ENCODE assay signal across 1 cellular context in the genomic region with DNA sequence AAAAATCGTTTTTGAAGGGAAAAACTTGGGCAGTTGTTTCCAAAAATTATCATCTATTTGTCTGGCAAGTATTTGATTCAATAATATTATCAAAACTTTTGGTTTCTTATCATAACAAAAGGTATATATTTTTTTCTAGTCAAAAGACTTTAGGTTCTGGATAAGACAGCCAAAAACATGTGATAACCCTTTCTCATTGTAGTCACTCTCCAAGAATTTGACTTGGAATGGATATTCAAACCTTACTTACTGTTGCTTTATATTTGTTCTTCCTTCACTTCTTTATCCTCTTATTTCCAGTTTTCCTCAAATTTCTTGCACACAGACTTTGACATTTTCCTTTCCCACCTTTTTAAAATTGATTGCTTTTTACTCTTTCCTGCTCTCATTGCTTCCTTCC.
TF ChIP-seq lines count a peak whose summit lies in the region.

No MANE protein-coding gene starts in this region.

TF ChIP-seq in H1, 55 proteins besides CTCF, POLR2A, EP300 and RAD21:
- no peak for TF ChIP-seq KDM4A (IDR thresholded peaks at IDR 0.05; ENCODE audit: low read depth, low read length, severe bottlenecking)
- TF ChIP-seq, protein P1, sequence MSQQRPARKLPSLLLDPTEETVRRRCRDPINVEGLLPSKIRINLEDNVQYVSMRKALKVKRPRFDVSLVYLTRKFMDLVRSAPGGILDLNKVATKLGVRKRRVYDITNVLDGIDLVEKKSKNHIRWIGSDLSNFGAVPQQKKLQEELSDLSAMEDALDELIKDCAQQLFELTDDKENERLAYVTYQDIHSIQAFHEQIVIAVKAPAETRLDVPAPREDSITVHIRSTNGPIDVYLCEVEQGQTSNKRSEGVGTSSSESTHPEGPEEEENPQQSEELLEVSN (IDR thresholded peaks at IDR 0.05) = no peak
TF ChIP-seq in H1: peak in this region for 0.
